1 cellular context compared by ENCODE assay signal in the genomic region with DNA sequence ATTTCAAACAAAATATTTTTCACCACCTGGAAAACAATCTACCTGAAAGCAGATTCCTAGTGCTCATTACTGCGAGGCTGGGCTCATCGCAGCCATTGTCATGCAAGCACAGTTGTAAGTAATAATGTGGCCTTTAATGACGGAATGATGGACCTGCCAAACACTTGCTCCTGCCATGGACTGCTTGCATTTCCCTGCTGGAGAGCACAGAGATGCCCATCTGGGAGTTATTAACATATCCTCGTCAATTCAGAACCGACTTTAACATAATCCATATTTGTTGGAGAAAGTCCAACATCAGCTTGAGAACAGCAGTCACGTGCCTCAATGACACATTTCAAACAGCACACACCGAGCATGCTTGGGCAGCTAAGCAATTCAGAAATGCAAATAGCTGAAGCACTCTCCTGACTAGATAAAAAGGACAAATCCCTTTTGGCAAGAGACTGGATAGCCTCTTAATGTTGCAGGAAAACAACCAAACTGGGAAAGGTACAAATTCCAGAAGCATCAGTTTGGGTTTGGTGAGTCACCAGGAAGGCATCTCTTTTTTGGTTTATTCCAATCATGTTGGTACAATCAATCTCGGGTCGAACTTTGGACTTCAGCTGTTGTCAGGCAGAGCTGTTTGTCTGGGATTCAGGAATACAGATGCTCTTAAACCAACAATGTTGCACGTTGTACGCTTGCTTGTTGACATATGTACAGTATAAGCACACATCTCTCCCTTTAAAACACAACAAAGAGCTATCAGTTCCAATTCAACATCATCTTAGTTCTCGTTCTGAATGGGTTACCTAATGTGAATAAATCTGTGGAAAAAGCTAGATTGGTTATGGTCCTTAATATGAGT.
TF ChIP-seq lines count a peak whose summit lies in the region.

No MANE protein-coding gene starts in this region.

TF ChIP-seq in GM23338, 12 proteins besides CTCF, POLR2A, EP300 and RAD21 (continued from another document):
- TF ChIP-seq, protein P1, sequence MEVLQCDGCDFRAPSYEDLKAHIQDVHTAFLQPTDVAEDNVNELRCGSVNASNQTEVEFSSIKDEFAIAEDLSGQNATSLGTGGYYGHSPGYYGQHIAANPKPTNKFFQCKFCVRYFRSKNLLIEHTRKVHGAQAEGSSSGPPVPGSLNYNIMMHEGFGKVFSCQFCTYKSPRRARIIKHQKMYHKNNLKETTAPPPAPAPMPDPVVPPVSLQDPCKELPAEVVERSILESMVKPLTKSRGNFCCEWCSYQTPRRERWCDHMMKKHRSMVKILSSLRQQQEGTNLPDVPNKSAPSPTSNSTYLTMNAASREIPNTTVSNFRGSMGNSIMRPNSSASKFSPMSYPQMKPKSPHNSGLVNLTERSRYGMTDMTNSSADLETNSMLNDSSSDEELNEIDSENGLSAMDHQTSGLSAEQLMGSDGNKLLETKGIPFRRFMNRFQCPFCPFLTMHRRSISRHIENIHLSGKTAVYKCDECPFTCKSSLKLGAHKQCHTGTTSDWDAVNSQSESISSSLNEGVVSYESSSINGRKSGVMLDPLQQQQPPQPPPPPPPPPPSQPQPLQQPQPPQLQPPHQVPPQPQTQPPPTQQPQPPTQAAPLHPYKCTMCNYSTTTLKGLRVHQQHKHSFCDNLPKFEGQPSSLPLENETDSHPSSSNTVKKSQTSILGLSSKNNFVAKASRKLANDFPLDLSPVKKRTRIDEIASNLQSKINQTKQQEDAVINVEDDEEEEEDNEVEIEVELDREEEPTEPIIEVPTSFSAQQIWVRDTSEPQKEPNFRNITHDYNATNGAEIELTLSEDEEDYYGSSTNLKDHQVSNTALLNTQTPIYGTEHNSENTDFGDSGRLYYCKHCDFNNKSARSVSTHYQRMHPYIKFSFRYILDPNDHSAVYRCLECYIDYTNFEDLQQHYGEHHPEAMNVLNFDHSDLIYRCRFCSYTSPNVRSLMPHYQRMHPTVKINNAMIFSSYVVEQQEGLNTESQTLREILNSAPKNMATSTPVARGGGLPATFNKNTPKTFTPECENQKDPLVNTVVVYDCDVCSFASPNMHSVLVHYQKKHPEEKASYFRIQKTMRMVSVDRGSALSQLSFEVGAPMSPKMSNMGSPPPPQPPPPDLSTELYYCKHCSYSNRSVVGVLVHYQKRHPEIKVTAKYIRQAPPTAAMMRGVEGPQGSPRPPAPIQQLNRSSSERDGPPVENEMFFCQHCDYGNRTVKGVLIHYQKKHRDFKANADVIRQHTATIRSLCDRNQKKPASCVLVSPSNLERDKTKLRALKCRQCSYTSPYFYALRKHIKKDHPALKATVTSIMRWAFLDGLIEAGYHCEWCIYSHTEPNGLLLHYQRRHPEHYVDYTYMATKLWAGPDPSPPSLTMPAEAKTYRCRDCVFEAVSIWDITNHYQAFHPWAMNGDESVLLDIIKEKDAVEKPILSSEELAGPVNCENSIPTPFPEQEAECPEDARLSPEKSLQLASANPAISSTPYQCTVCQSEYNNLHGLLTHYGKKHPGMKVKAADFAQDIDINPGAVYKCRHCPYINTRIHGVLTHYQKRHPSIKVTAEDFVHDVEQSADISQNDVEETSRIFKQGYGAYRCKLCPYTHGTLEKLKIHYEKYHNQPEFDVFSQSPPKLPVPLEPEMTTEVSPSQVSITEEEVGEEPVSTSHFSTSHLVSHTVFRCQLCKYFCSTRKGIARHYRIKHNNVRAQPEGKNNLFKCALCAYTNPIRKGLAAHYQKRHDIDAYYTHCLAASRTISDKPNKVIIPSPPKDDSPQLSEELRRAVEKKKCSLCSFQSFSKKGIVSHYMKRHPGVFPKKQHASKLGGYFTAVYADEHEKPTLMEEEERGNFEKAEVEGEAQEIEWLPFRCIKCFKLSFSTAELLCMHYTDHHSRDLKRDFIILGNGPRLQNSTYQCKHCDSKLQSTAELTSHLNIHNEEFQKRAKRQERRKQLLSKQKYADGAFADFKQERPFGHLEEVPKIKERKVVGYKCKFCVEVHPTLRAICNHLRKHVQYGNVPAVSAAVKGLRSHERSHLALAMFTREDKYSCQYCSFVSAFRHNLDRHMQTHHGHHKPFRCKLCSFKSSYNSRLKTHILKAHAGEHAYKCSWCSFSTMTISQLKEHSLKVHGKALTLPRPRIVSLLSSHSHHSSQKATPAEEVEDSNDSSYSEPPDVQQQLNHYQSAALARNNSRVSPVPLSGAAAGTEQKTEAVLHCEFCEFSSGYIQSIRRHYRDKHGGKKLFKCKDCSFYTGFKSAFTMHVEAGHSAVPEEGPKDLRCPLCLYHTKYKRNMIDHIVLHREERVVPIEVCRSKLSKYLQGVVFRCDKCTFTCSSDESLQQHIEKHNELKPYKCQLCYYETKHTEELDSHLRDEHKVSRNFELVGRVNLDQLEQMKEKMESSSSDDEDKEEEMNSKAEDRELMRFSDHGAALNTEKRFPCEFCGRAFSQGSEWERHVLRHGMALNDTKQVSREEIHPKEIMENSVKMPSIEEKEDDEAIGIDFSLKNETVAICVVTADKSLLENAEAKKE (CRISPR knock-in tag; IDR thresholded peaks at IDR 0.05) = no peak
- TF ChIP-seq CREB1 (CRISPR knock-in tag; IDR thresholded peaks at IDR 0.05; ENCODE audit: low read depth) (no peak), ZNF114 (CRISPR knock-in tag; IDR thresholded peaks at IDR 0.05) (no peak), JUNB (IDR thresholded peaks at IDR 0.05; ENCODE audit: unreplicated experiment) (no peak), EZH2phosphoT487 (IDR thresholded peaks at IDR 0.05; ENCODE audit: unreplicated experiment) (no peak), ZNF331 (CRISPR knock-in tag; IDR thresholded peaks at IDR 0.05; ENCODE audit: low read depth) (no peak), POLR2AphosphoS5 (IDR thresholded peaks at IDR 0.05; ENCODE audit: low read depth) (no peak)
- TF ChIP-seq, protein P2, sequence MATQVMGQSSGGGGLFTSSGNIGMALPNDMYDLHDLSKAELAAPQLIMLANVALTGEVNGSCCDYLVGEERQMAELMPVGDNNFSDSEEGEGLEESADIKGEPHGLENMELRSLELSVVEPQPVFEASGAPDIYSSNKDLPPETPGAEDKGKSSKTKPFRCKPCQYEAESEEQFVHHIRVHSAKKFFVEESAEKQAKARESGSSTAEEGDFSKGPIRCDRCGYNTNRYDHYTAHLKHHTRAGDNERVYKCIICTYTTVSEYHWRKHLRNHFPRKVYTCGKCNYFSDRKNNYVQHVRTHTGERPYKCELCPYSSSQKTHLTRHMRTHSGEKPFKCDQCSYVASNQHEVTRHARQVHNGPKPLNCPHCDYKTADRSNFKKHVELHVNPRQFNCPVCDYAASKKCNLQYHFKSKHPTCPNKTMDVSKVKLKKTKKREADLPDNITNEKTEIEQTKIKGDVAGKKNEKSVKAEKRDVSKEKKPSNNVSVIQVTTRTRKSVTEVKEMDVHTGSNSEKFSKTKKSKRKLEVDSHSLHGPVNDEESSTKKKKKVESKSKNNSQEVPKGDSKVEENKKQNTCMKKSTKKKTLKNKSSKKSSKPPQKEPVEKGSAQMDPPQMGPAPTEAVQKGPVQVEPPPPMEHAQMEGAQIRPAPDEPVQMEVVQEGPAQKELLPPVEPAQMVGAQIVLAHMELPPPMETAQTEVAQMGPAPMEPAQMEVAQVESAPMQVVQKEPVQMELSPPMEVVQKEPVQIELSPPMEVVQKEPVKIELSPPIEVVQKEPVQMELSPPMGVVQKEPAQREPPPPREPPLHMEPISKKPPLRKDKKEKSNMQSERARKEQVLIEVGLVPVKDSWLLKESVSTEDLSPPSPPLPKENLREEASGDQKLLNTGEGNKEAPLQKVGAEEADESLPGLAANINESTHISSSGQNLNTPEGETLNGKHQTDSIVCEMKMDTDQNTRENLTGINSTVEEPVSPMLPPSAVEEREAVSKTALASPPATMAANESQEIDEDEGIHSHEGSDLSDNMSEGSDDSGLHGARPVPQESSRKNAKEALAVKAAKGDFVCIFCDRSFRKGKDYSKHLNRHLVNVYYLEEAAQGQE (IDR thresholded peaks at IDR 0.05; ENCODE audit: unreplicated experiment) = no peak
